25 cellular contexts compared by ENCODE assay signal in the genomic region with DNA sequence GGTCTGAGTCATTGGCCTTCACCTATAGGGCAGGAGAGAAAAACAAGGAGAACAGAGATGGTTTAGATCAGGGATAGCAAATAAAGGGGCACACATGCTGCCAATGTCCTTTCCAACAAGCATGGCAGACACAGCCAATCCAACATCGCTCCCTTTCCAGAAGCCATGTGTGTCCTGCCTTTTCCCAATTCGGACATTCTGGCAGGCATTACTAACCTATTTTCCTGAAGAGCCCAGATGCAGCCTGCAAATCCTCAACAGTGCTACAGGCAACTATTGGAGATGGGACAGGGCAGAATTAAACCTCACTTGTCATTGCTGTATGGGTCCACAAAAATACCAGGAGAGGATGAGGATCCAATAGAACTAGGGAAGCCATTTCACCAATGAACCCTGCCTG. TPM values are rescaled to one million over a fixed set of nuclear protein-coding genes. Genes with fewer than 3 reads are reported as not detected.
DNase-seq lines count a peak whose midpoint lies in the region; ATAC-seq, FAIRE-seq and TF ChIP-seq lines count a peak whose summit lies in the region.
"Had no signal": no experiment of that assay in that cellular context is flagged by ENCODE, and none has a peak within 500 bp of the region (broad histone marks: within the 10 kb centered on the region; RNA-seq: fewer than 3 reads in every experiment).

No MANE protein-coding gene starts in this region.

- TF ChIP-seq CTCF in PC-9 (conservative IDR thresholded peaks at IDR 0.05) (no peak), mesothelial cell of epicardium (IDR thresholded peaks at IDR 0.05; ENCODE audit: unreplicated experiment) (no peak), tibial nerve (IDR thresholded peaks at IDR 0.05) (no peak), uterus (IDR thresholded peaks at IDR 0.05) (no peak)

- no peak for ATAC-seq in GM21381 (IDR thresholded peaks at IDR 0.05; ENCODE audit: unreplicated experiment)
- ATAC-seq: stimulated activated memory B cell treated with anti-CD40 and anti-IgM and Interleukin-4, amounts not matched to agents 10 μg/mL and 1 μg/mL and 100 μg/mL, for 72 hours; WTC11 had no signal

- peaks cover 27% of the 10 kb centered on the region for H3K4me1 Mint-ChIP-seq in mesothelial cell of epicardium
- H3K4me1 Mint-ChIP-seq: CD4-positive, CD25-positive, alpha-beta regulatory T cell; stimulated activated memory B cell treated with anti-CD40 and anti-IgM and Interleukin-4, amounts not matched to agents 10 μg/mL and 1 μg/mL and 100 μg/mL, for 72 hours had no signal

- H3K9me2 ChIP-seq in PC-9 (ENCODE audit: insufficient read depth): no peaks in the 10 kb centered on the region

- peaks cover 52% of the 10 kb centered on the region for H4K20me1 ChIP-seq in PC-9 (ENCODE audit: insufficient read depth)

- H3K27me3 ChIP-seq in PC-9 (ENCODE audit: insufficient read depth, low read depth): no peaks in the 10 kb centered on the region
- H3K27me3 ChIP-seq in tibial nerve: no peaks in the 10 kb centered on the region
- H3K27me3 ChIP-seq in uterus: no peaks in the 10 kb centered on the region

- H3K4me3 Mint-ChIP-seq in mesothelial cell of epicardium: no peak overlapping the region
- H3K4me3 Mint-ChIP-seq: activated naive CD8-positive, alpha-beta T cell; CD4-positive, CD25-positive, alpha-beta regulatory T cell; HFFc6; stimulated activated memory B cell treated with anti-CD40 and anti-IgM and Interleukin-4, amounts not matched to agents 10 μg/mL and 1 μg/mL and 100 μg/mL, for 72 hours; WTC11 had no signal

- POLR2A ChIA-PET in PC-9 (lab: Charles Lee; ENCODE audit: unreplicated experiment): no interaction called here

- H3K36me3 ChIP-seq in PC-9 (ENCODE audit: low read depth) (peaks cover 59% of the 10 kb centered on the region), tibial nerve (peaks cover 0 to 51% (median 0%) of the 10 kb centered on the region in 3 donors), uterus (no peaks in the 10 kb centered on the region)
- H3K36me3 ChIP-seq: thoracic aorta had no signal

- H3K79me2 ChIP-seq in PC-9 (ENCODE audit: low read depth): peaks cover 83% of the 10 kb centered on the region

- peak overlapping the region; percentile 39 for H3K27ac Mint-ChIP-seq in mesothelial cell of epicardium
- H3K27ac Mint-ChIP-seq: activated naive CD8-positive, alpha-beta T cell; CD4-positive, CD25-positive, alpha-beta regulatory T cell; HFFc6; stimulated activated memory B cell treated with anti-CD40 and anti-IgM and Interleukin-4, amounts not matched to agents 10 μg/mL and 1 μg/mL and 100 μg/mL, for 72 hours; WTC11 had no signal

- no peak overlapping the region for H2AFZ ChIP-seq in PC-9

- H3K4me3 ChIP-seq in PC-9 (peak overlapping the region; percentile 1; the same call in 1 of the 2 replicates), tibial nerve (no peak overlapping the region), uterus (no peak overlapping the region)
- H3K4me3 ChIP-seq: thoracic aorta had no signal

- TF ChIP-seq EP300 in tibial nerve (IDR thresholded peaks at IDR 0.05): no peak

- no peak for FAIRE-seq in HTR-8/SVneo (lab: Jason Lieb, UNC)
- FAIRE-seq: colon, endometrium had no signal

- CTCF ChIA-PET in PC-9 (lab: Charles Lee): no interaction called here

- peaks cover 61% of the 10 kb centered on the region for H3K4me1 ChIP-seq in PC-9 (replicated peaks; ENCODE audit: insufficient read depth)
- peaks cover 0 to 21% (median 8%) of the 10 kb centered on the region in 4 donors for H3K4me1 ChIP-seq in tibial nerve
- no peaks in the 10 kb centered on the region for H3K4me1 ChIP-seq in uterus

- peak overlapping the region; percentile 61 for H3K4me2 ChIP-seq in PC-9

- H3K9me3 ChIP-seq in PC-9 (ENCODE audit: insufficient read depth, low read depth) (no peaks in the 10 kb centered on the region), tibial nerve (no peaks in the 10 kb centered on the region), uterus (no peaks in the 10 kb centered on the region)
- H3K9me3 ChIP-seq: thoracic aorta had no signal

- intact Hi-C loops in PC-9 (cut with micrococcal nuclease; ENCODE audit: unreplicated experiment): no loop called here
- intact Hi-C loops in uterus (cut with DNase I; ENCODE audit: low total_unique reads): loop anchor here (5.0 kb wide), 1 partner anchor 712 kb away; no protein-coding TSS in a partner anchor

- H3K27ac ChIP-seq in PC-9 (peak overlapping the region; percentile 34; the same call in 1 of the 2 replicates), cingulate gyrus (ENCODE audit: low read depth, low read length) (peak overlapping the region; percentile 77), tibial nerve (peak overlapping the region; percentile 9 to 84 (median 70)), uterus (no peak overlapping the region)
- H3K27ac ChIP-seq: thoracic aorta had no signal

- peaks cover 65% of the 10 kb centered on the region for H3F3A ChIP-seq in PC-9 (ENCODE audit: insufficient read depth, low read depth)

- peaks cover 10% of the 10 kb centered on the region for H3K27me3 Mint-ChIP-seq in mesothelial cell of epicardium (ENCODE audit: low read depth)

- TF ChIP-seq POLR2A in tibial nerve (IDR thresholded peaks at IDR 0.05) (no peak), uterus (IDR thresholded peaks at IDR 0.05) (no peak)

- H3K9me3 Mint-ChIP-seq in mesothelial cell of epicardium: no peaks in the 10 kb centered on the region
- H3K9me3 Mint-ChIP-seq: CD4-positive, CD25-positive, alpha-beta regulatory T cell; HFFc6; stimulated activated memory B cell treated with anti-CD40 and anti-IgM and Interleukin-4, amounts not matched to agents 10 μg/mL and 1 μg/mL and 100 μg/mL, for 72 hours; WTC11 had no signal

- WGBS in tibial nerve, 2 donors: 77 to 79% methylated on average over 2 of the region's 2 CpGs

- no TSS peak for BruUV-seq in PC-9 (replicated peaks; lab: Mats Ljungman, UMichigan)

- DNase-seq in PC-9 (no peak), mesothelial cell of epicardium (ENCODE audit: low spot score in 2 of 2, unreplicated experiment in 2 of 2) (no peak), tibial nerve (ENCODE audit: low spot score in 2 of 2) (no peak), HTR-8/SVneo (ENCODE audit: insufficient read length, low spot score) (no peak), uterus (no peak)
- DNase-seq: activated CD4-positive, alpha-beta T cell treated with anti-CD3 and anti-CD28 coated beads, Interleukin-2, amount 50 U/mL, for 4 hours; activated CD8-positive, alpha-beta memory T cell treated with anti-CD3 and anti-CD28 coated beads, Interleukin-2, amount 50 U/mL, for 4 hours; CD4-positive, CD25-positive, alpha-beta regulatory T cell; HFFc6; KBM-7; NCI-H1436; NCI-H2107; retina; SIG-M5; stimulated activated CD4-positive, alpha-beta T cell treated with anti-CD3 and anti-CD28 coated beads, Interleukin-4, amount 100 ng/mL, for 1 hour; SW 1271; T1000 had no signal

- H3K36me3 Mint-ChIP-seq in mesothelial cell of epicardium: no peaks in the 10 kb centered on the region
- H3K36me3 Mint-ChIP-seq: activated naive CD8-positive, alpha-beta T cell; CD4-positive, CD25-positive, alpha-beta regulatory T cell; stimulated activated memory B cell treated with anti-CD40 and anti-IgM and Interleukin-4, amounts not matched to agents 10 μg/mL and 1 μg/mL and 100 μg/mL, for 72 hours had no signal

RNA-seq across cellular contexts. Expression of a gene that starts 12.8 kb away (rescaled TPM):
- total RNA-seq in PC-9 (2021): 88.5 and 101 TPM in 2 replicates
- total RNA-seq in mesothelial cell of epicardium: 5.1 to 6.1 TPM (median 5.4 TPM) in 3 replicates
- 10 to 100 TPM; 19.9 to 55.5 (median 44.9) TPM for total RNA-seq in tibial nerve
- total RNA-seq in uterus: 10 to 100 TPM; 29.2 to 46.7 (median 31.5) TPM

RNA-seq across cellular contexts. Expression of a gene that starts 58.3 kb away (rescaled TPM):
- total RNA-seq in PC-9 (2021) (68.5 and 80.8 TPM in 2 replicates), mesothelial cell of epicardium (85.4 to 91.5 TPM (median 88.3 TPM) in 3 replicates), tibial nerve (10 to 100 TPM; 59.6 to 80.4 (median 75.7) TPM), uterus (100 to 1,000 TPM in 1 of 4 donors, 10 to 100 TPM in 3; 24.7 to 102 (median 45.8) TPM)

Comparison
In these comparisons a context has a peak if more than half of its experiments do, and no peak if none do; other contexts are left out.
1. H3K27ac ChIP-seq: peak in PC-9 (single experiment), cingulate gyrus (single experiment) and tibial nerve (4 of 4); none in uterus (0 of 2).